Comparison of ENCODE assay signal across 17 cellular contexts in genomic region chr5:173455599-173455957, GRCh38.
DNase-seq lines count a peak whose midpoint lies in the region; ATAC-seq and TF ChIP-seq lines count a peak whose summit lies in the region.
"Had no signal": no experiment of that assay in that cellular context is flagged by ENCODE, and none has a peak within 500 bp of the region (broad histone marks: within the 10 kb centered on the region; RNA-seq: fewer than 3 reads in every experiment).

No MANE protein-coding gene starts in this region.

- H3K9ac ChIP-seq in mesenchymal stem cell (ENCODE audit: low read length), result peak overlapping the region; percentile 76

- H3K4me3 ChIP-seq in heart right ventricle (no peak overlapping the region), brain microvascular endothelial cell (ENCODE audit: low read depth, low read length) (no peak overlapping the region), mesenchymal stem cell (ENCODE audit: insufficient read depth in 1 of 2, low read depth in 1 of 2, low read length in 2 of 2) (no peak overlapping the region), vagina (no peak overlapping the region)
- H3K4me3 ChIP-seq: colonic mucosa had no signal

- H3K4me1 ChIP-seq in heart right ventricle (peaks cover 0 to 56% (median 26%) of the 10 kb centered on the region in 9 donors), mesenchymal stem cell (ENCODE audit: control insufficient read depth, insufficient read depth, low read depth, low read length) (peaks cover 8% of the 10 kb centered on the region), vagina (no peaks in the 10 kb centered on the region)
- H3K4me1 ChIP-seq: colonic mucosa had no signal

- TF ChIP-seq CTCF in heart right ventricle (IDR thresholded peaks at IDR 0.05), result no peak
- TF ChIP-seq CTCF in brain microvascular endothelial cell (IDR thresholded peaks at IDR 0.05; ENCODE audit: low read depth, low read length, missing control alignments), result no peak
- no peak for TF ChIP-seq CTCF in vagina (IDR thresholded peaks at IDR 0.05)

- intact Hi-C loops in heart right ventricle (cut with DNase I) (loop anchor here in 1 of 10 donors (5.0 kb wide), 2 partner anchors 42 to 117 kb away; no protein-coding TSS in a partner anchor), Right ventricle myocardium superior (cut with DNase I) (no loop called here), vagina (cut with DNase I) (no loop called here)

- ATAC-seq in heart right ventricle (no peak), Right ventricle myocardium superior (ENCODE audit: poor library complexity) (no peak), HG03378 (IDR thresholded peaks at IDR 0.05; ENCODE audit: unreplicated experiment) (no peak)
- ATAC-seq: activated CD8-positive, alpha-beta T cell treated with anti-CD3 and anti-CD28 coated beads, Interleukin-2, amount 10 ng/mL, durations not matched to agents 7 days and 5 days; activated T-cell treated with anti-CD3 and anti-CD28 coated beads, Interleukin-2, amount 50 U/mL, for 4 hours had no signal

- no peak overlapping the region for H2BK120ac ChIP-seq in mesenchymal stem cell (ENCODE audit: low read depth, low read length)

- H3K79me1 ChIP-seq in mesenchymal stem cell (replicated peaks; ENCODE audit: low read length, poor library complexity, severe bottlenecking), result no peaks in the 10 kb centered on the region

- H4K91ac ChIP-seq in mesenchymal stem cell (ENCODE audit: low read length), result no peak overlapping the region

- WGBS in heart right ventricle, 2 donors, result 76 to 85% methylated on average over 4 of the region's 4 CpGs
- WGBS in mesenchymal stem cell, result 33% methylated on average over 1 of the region's 4 CpGs

- H2AFZ ChIP-seq in mesenchymal stem cell (ENCODE audit: low read depth, low read length), result no peak overlapping the region

- H2AK5ac ChIP-seq in mesenchymal stem cell (ENCODE audit: low read length, severe bottlenecking), result no peak overlapping the region

- H3K23ac ChIP-seq in mesenchymal stem cell (ENCODE audit: low read length in 2 of 2), result no peak overlapping the region

- in situ Hi-C loops in brain microvascular endothelial cell (cut with HindIII; ENCODE audit: low pct_ligation_motif_present, low sequenced_read_pairs), result no loop called here

- no peak overlapping the region for H2BK15ac ChIP-seq in mesenchymal stem cell (ENCODE audit: low read depth, poor library complexity, severe bottlenecking)

- H4K8ac ChIP-seq in mesenchymal stem cell (ENCODE audit: low read length), result no peak overlapping the region

- H2BK12ac ChIP-seq in mesenchymal stem cell (ENCODE audit: low read length in 2 of 2), result no peak overlapping the region

- H3K27ac ChIP-seq in heart right ventricle (peak overlapping the region in 9 of 10 donors; percentile 7 to 77 (median 40)), brain microvascular endothelial cell (peak overlapping the region; percentile 99), mesenchymal stem cell (ENCODE audit: low read length, poor library complexity, severe bottlenecking) (peak overlapping the region; percentile 89), vagina (peak overlapping the region; percentile 52)
- H3K27ac ChIP-seq: colonic mucosa had no signal

- TF ChIP-seq POLR2A in vagina (IDR thresholded peaks at IDR 0.05), result no peak

- H3K9me3 ChIP-seq in heart right ventricle (peaks cover 0 to 6% (median 0%) of the 10 kb centered on the region in 11 donors), mesenchymal stem cell (ENCODE audit: control insufficient read depth, low read length) (no peaks in the 10 kb centered on the region), vagina (no peaks in the 10 kb centered on the region)
- H3K9me3 ChIP-seq: colonic mucosa had no signal

- no peak overlapping the region for H3K4ac ChIP-seq in mesenchymal stem cell (ENCODE audit: low read depth in 1 of 2, low read length in 2 of 2)

- no peak overlapping the region for H3K14ac ChIP-seq in mesenchymal stem cell (ENCODE audit: low read length in 2 of 2)

- DNase-seq in heart right ventricle, result no peak
- DNase-seq in Right ventricle myocardium superior, result no peak
- DNase-seq in brain microvascular endothelial cell, result no peak
- DNase-seq in mesenchymal stem cell, result no peak
- no peak for DNase-seq in vagina (ENCODE audit: extremely low spot score in 2 of 2)
- no peak for DNase-seq in amygdala (lab: John Stamatoyannopoulos, UW)
- DNase-seq in UCSD-AML1 (lab: John Stamatoyannopoulos, UW; ENCODE audit: unreplicated experiment), result no peak
- DNase-seq: activated CD8-positive, alpha-beta T cell treated with anti-CD3 and anti-CD28 coated beads, Interleukin-2, amount 10 ng/mL, durations not matched to agents 7 days and 5 days; activated naive CD4-positive, alpha-beta T cell treated with anti-CD3 and anti-CD28 coated beads, Interleukin-2, amount 10 ng/mL, durations not matched to agents 7 days and 5 days; activated T-cell treated with anti-CD3 and anti-CD28 coated beads, Interleukin-2, amount 50 U/mL, for 4 hours; C1 segment of cervical spinal cord; colonic mucosa; NCI-H1105; NCI-H2081 treated with DMSO at 0.1 percent for 48 hours; SHP77; stimulated activated naive CD4-positive, alpha-beta T cell had no signal

- H3K4me2 ChIP-seq in mesenchymal stem cell (ENCODE audit: low read length, poor library complexity, severe bottlenecking), result no peak overlapping the region

- peak overlapping the region; percentile 22 to 71 for H3K18ac ChIP-seq in mesenchymal stem cell (ENCODE audit: low read depth in 1 of 2, low read length in 2 of 2)

- H3K36me3 ChIP-seq in heart right ventricle (no peaks in the 10 kb centered on the region), brain microvascular endothelial cell (replicated peaks) (no peaks in the 10 kb centered on the region), mesenchymal stem cell (ENCODE audit: control insufficient read depth in 1 of 2, insufficient read depth in 2 of 2, low read depth in 1 of 2, low read length in 2 of 2) (no peaks in the 10 kb centered on the region), vagina (no peaks in the 10 kb centered on the region)
- H3K36me3 ChIP-seq: colonic mucosa had no signal

- no peak overlapping the region for H2BK5ac ChIP-seq in mesenchymal stem cell (ENCODE audit: low read depth, low read length, poor library complexity, severe bottlenecking)

- H3K27me3 ChIP-seq in heart right ventricle (peaks cover 0 to 3% (median 0%) of the 10 kb centered on the region in 7 donors), brain microvascular endothelial cell (replicated peaks) (no peaks in the 10 kb centered on the region), mesenchymal stem cell (ENCODE audit: control insufficient read depth in 1 of 2, insufficient read depth in 1 of 2, low read length in 2 of 2) (no peaks in the 10 kb centered on the region), vagina (no peaks in the 10 kb centered on the region)
- H3K27me3 ChIP-seq: colonic mucosa had no signal

Comparison
In these comparisons a context has a peak if more than half of its experiments do, and no peak if none do; other contexts are left out.
1. H3K27ac ChIP-seq: peak in every context shown above with its lines; median percentile 99 in brain microvascular endothelial cell; 89 in mesenchymal stem cell; 52 in vagina; 40 in heart right ventricle.